23 cellular contexts compared by ENCODE assay signal in genomic region chr15:70053006-70053702, GRCh38. TPM values are rescaled to one million over a fixed set of nuclear protein-coding genes. Genes with fewer than 3 reads are reported as not detected.
A peak's percentile ranks its signal among the peaks of the same experiment; 100 is the strongest.
DNase-seq lines count a peak whose midpoint lies in the region; ATAC-seq, FAIRE-seq and TF ChIP-seq lines count a peak whose summit lies in the region.
"Had no signal": no experiment of that assay in that cellular context is flagged by ENCODE, and none has a peak within 500 bp of the region (broad histone marks: within the 10 kb centered on the region; RNA-seq: fewer than 3 reads in every experiment).

No MANE protein-coding gene starts in this region.

- no peak for TF ChIP-seq RAD21 in K562 (CRISPR knock-in tag; conservative IDR thresholded peaks at IDR 0.05 in 1 of 2, IDR thresholded peaks at IDR 0.05 in 1 of 2)

- H3K27ac ChIP-seq in K562 (ENCODE audit: extremely low read depth, low read depth, low read length) = no peak overlapping the region
- no peak overlapping the region for H3K27ac ChIP-seq in substantia nigra (ENCODE audit: low read depth, low read length, poor library complexity, severe bottlenecking)
- H3K27ac ChIP-seq in SJCRH30 = no peak overlapping the region
- H3K27ac ChIP-seq: BLaER1, epithelial cell of prostate, heart left ventricle, parathyroid adenoma had no signal

- DNase-seq in activated naive CD4-positive, alpha-beta T cell treated with anti-CD3 and anti-CD28 coated beads, Interleukin-2, amount 10 ng/mL, durations not matched to agents 7 days and 5 days = peak; percentile 11
- DNase-seq in activated naive CD4-positive, alpha-beta T cell treated with anti-CD3 and anti-CD28 coated beads, Interleukin-2, amount 50 U/mL, for 16 hours = no peak
- DNase-seq in K562 (ENCODE audit: extremely low read depth in 1 of 4, low spot score in 3 of 4) (peak in 1 of 4 experiments; percentile 11), midbrain (lab: John Stamatoyannopoulos, UW) (peak; percentile 66), substantia nigra (lab: John Stamatoyannopoulos, UW) (peak in 28 of 49 donors; percentile 8 to 76 (median 40)), epidermal melanocyte (ENCODE audit: insufficient read length, low spot score) (no peak), SJCRH30 (no peak)
- DNase-seq: COR-L47, GF-D8, HFFc6, left colon, MV-4-11, NCI-H2171 treated with DMSO at 0.1 percent for 48 hours, NCI-H526 treated with DMSO at 0.1 percent for 48 hours had no signal

- no peaks in the 10 kb centered on the region for H3K4me1 Mint-ChIP-seq in activated naive CD4-positive, alpha-beta T cell treated with anti-CD3 and anti-CD28 coated beads, Interleukin-2, amount 10 ng/mL, durations not matched to agents 7 days and 5 days

- in situ Hi-C loops in K562 (cut with MboI) = no loop called here

- H3K4me3 ChIP-seq in K562 = no peak overlapping the region
- H3K4me3 ChIP-seq in SJCRH30 = no peak overlapping the region
- H3K4me3 ChIP-seq: BLaER1, heart left ventricle had no signal

- H3K4me3 Mint-ChIP-seq in activated naive CD4-positive, alpha-beta T cell treated with anti-CD3 and anti-CD28 coated beads, Interleukin-2, amount 10 ng/mL, durations not matched to agents 7 days and 5 days = no peak overlapping the region
- H3K4me3 Mint-ChIP-seq: HFFc6; mesothelial cell of epicardium; natural killer cell treated with Interleukin-12 subunit alpha and Interleukin-12 subunit beta and Interleukin-15 and Interleukin-18, amount 100 ng/mL, for 72 hours had no signal

- no peak overlapping the region for H3K27ac Mint-ChIP-seq in activated naive CD4-positive, alpha-beta T cell treated with anti-CD3 and anti-CD28 coated beads, Interleukin-2, amount 10 ng/mL, durations not matched to agents 7 days and 5 days
- H3K27ac Mint-ChIP-seq: HFFc6; natural killer cell treated with Interleukin-12 subunit alpha and Interleukin-12 subunit beta and Interleukin-15 and Interleukin-18, amount 100 ng/mL, for 72 hours had no signal

- H3K79me2 ChIP-seq in K562 (ENCODE audit: control insufficient read depth, insufficient read depth, low read length) = no peaks in the 10 kb centered on the region
- H3K79me2 ChIP-seq: parathyroid adenoma had no signal

- no peak overlapping the region for H3K4me2 ChIP-seq in K562 (ENCODE audit: insufficient read depth, low read length)
- H3K4me2 ChIP-seq: BLaER1 had no signal

- POLR2A ChIA-PET in K562 (lab: Yijun Ruan, JAX) = interaction anchor here (1.4 kb wide), 1 partner anchor 14 kb away, joined by 3 read pairs; no protein-coding TSS in a partner anchor

- no peaks in the 10 kb centered on the region for H3K27me3 Mint-ChIP-seq in activated naive CD4-positive, alpha-beta T cell treated with anti-CD3 and anti-CD28 coated beads, Interleukin-2, amount 10 ng/mL, durations not matched to agents 7 days and 5 days
- H3K27me3 Mint-ChIP-seq: natural killer cell treated with Interleukin-12 subunit alpha and Interleukin-12 subunit beta and Interleukin-15 and Interleukin-18, amount 100 ng/mL, for 72 hours had no signal

- ATAC-seq in K562 (no peak), HG03039 (IDR thresholded peaks at IDR 0.05; ENCODE audit: unreplicated experiment) (no peak)
- ATAC-seq: heart left ventricle; left colon; natural killer cell treated with Interleukin-12 subunit alpha and Interleukin-12 subunit beta and Interleukin-15 and Interleukin-18, amount 100 ng/mL, for 72 hours had no signal

- H3K9me3 ChIP-seq in K562 (replicated peaks; ENCODE audit: control insufficient read depth, insufficient read depth, low read depth, low read length) = no peaks in the 10 kb centered on the region
- no peaks in the 10 kb centered on the region for H3K9me3 ChIP-seq in SJCRH30 (replicated peaks)
- H3K9me3 ChIP-seq: BLaER1, heart left ventricle had no signal

- H3K4me1 ChIP-seq in K562 (replicated peaks in 1 of 2; ENCODE audit: control insufficient read depth in 2 of 2, insufficient read depth in 2 of 2, low read length in 2 of 2) = peaks cover 0 to 6% of the 10 kb centered on the region in 2 experiments; a peak in 2 of 5 replicates
- H3K4me1 ChIP-seq in SJCRH30 = no peaks in the 10 kb centered on the region; the same call in 1 of the 2 replicates
- H3K4me1 ChIP-seq: BLaER1 had no signal

- H3K9me3 Mint-ChIP-seq in activated naive CD4-positive, alpha-beta T cell treated with anti-CD3 and anti-CD28 coated beads, Interleukin-2, amount 10 ng/mL, durations not matched to agents 7 days and 5 days = no peaks in the 10 kb centered on the region
- H3K9me3 Mint-ChIP-seq: HFFc6; mesothelial cell of epicardium; natural killer cell treated with Interleukin-12 subunit alpha and Interleukin-12 subunit beta and Interleukin-15 and Interleukin-18, amount 100 ng/mL, for 72 hours had no signal

- H3K36me3 ChIP-seq in K562 (ENCODE audit: control insufficient read depth, insufficient read depth, low read length) = peaks cover 92% of the 10 kb centered on the region; the same call in 2 of the 3 replicates
- peaks cover 65% of the 10 kb centered on the region for H3K36me3 ChIP-seq in SJCRH30
- H3K36me3 ChIP-seq: BLaER1 had no signal

- H3K36me3 Mint-ChIP-seq in activated naive CD4-positive, alpha-beta T cell treated with anti-CD3 and anti-CD28 coated beads, Interleukin-2, amount 10 ng/mL, durations not matched to agents 7 days and 5 days = peaks cover 53% of the 10 kb centered on the region

- no peak for FAIRE-seq in K562 (lab: Jason Lieb, UNC)
- FAIRE-seq: HTR-8/SVneo, RCC 7860 had no signal

- H3K27me3 ChIP-seq in K562 (ENCODE audit: control insufficient read depth in 2 of 2, insufficient read depth in 2 of 2, low read length in 2 of 2) (no peaks in the 10 kb centered on the region), SJCRH30 (no peaks in the 10 kb centered on the region)
- H3K27me3 ChIP-seq: BLaER1, heart left ventricle had no signal

- CTCF ChIA-PET in activated naive CD4-positive, alpha-beta T cell treated with anti-CD3 and anti-CD28 coated beads, Interleukin-2, amount 10 ng/mL, durations not matched to agents 7 days and 5 days (lab: Charles Lee) = no interaction called here
- CTCF ChIA-PET in K562 (lab: Yijun Ruan, JAX; ENCODE audit: low intra/inter-chr PET ratio) = no interaction called here

- intact Hi-C loops in K562 (cut with micrococcal nuclease) = no loop called here

- TF ChIP-seq EP300 in K562 (IDR thresholded peaks at IDR 0.05; ENCODE audit: low read length) = no peak

- peak overlapping the region in 1 of 2 experiments; percentile 36; a peak in 1 of 4 replicates for H3K9ac ChIP-seq in K562 (ENCODE audit: insufficient read depth in 1 of 2, low read depth in 2 of 2, low read length in 2 of 2)
- H3K9ac ChIP-seq: BLaER1, parathyroid adenoma had no signal

- no peaks in the 10 kb centered on the region for H4K20me1 ChIP-seq in K562 (replicated peaks; ENCODE audit: control insufficient read depth, insufficient read depth, low read length)
- H4K20me1 ChIP-seq: BLaER1 had no signal

- H2AFZ ChIP-seq in K562 (ENCODE audit: low read depth, low read length) = no peak overlapping the region
- H2AFZ ChIP-seq: parathyroid adenoma had no signal

- WGBS in K562 (ENCODE audit: insufficient coverage, low coverage, missing lambda C conversion rate) = 85% methylated on average over 12 of the region's 14 CpGs

- no peaks in the 10 kb centered on the region for H3K9me1 ChIP-seq in K562 (ENCODE audit: control insufficient read depth, insufficient read depth, low read length)

- TF ChIP-seq CTCF in K562 (IDR thresholded peaks at IDR 0.05 in 2 of 3, conservative IDR thresholded peaks at IDR 0.05 in 1 of 3; ENCODE audit: insufficient read depth in 2 of 3, low read depth in 1 of 3, low read length in 3 of 3) = no peak

- no peak for TF ChIP-seq POLR2A in K562 (conservative IDR thresholded peaks at IDR 0.05)

- no TSS peak for BruUV-seq in K562 (replicated peaks; lab: Mats Ljungman, UMichigan)

TF ChIP-seq in K562, 482 proteins besides CTCF, POLR2A, EP300 and RAD21:
- TF ChIP-seq POLR2G (IDR thresholded peaks at IDR 0.05; ENCODE audit: low read depth, low read length) = 0 out of 2 replicates have a peak, but pooled peaks have one; percentile 33
- TF ChIP-seq ZFP36 (IDR thresholded peaks at IDR 0.05; ENCODE audit: low read depth, low read length, partially characterized antibody) = peak; percentile 86
- TF ChIP-seq RB1 (IDR thresholded peaks at IDR 0.05; ENCODE audit: low read depth) = no peak

RNA-seq across cellular contexts. Expression of gene TLE3, which starts 44.6 kb away (rescaled TPM):
- total RNA-seq in K562 (2011; cell fraction: chromatin; rRNA removed; ENCODE audit: low replicate concordance) = 47.5 and 98.2 TPM in 2 replicates
- total RNA-seq in K562 (2011; cell fraction: nucleolus; rRNA removed) = 56.7 and 69.2 TPM in 2 replicates
- total RNA-seq in K562 (2011; cell fraction: nucleoplasm; rRNA removed) = 49.1 and 56.6 TPM in 2 replicates
- total RNA-seq in K562 (2014; rRNA removed) (26.9 and 31.6 TPM in 2 replicates), K562 (2014; rRNA removed; fragmentation: Illumina TruSeq; extraction: Trizol) (13.4 and 14.2 TPM in 2 replicates), K562 (2015; rRNA removed; fragmentation: Illumina TruSeq; extraction: Trizol) (14.1 and 14.3 TPM in 2 replicates), K562 (2021) (78.3 and 84.2 TPM in 2 replicates)
- polyA plus RNA-seq in K562 (2011; rRNA removed) (6.4 and 14.8 TPM in 2 replicates), K562 (2014; fragmentation: Illumina TruSeq; extraction: Trizol) (14.4 and 30.2 TPM in 2 replicates), K562 (2014; fragmentation: Nextera tagmentation; extraction: Ambion mirVana) (1 to 10 TPM; 1.5 to 2.3 TPM), K562 (2014; rRNA removed) (21.1 and 25.2 TPM in 2 replicates)
- polyA plus RNA-seq in K562 (2011; cell fraction: cytosol; rRNA removed) = 8.4 and 9.7 TPM in 2 replicates
- polyA plus RNA-seq in K562 (2011; cell fraction: nucleus; rRNA removed) = 34.5 and 47.6 TPM in 2 replicates
- polyA plus RNA-seq in K562 (2012) = 33.7 and 52.9 TPM in 2 replicates
- 32.3 and 47.1 TPM in 2 replicates for polyA minus RNA-seq in K562 (2011; rRNA and poly(A)+ RNA removed)
- polyA minus RNA-seq in K562 (2011; cell fraction: cytosol; rRNA and poly(A)+ RNA removed) = 34.6 and 56.1 TPM in 2 replicates
- 45.1 and 56.8 TPM in 2 replicates for polyA minus RNA-seq in K562 (2011; cell fraction: nucleus; rRNA and poly(A)+ RNA removed)
- total RNA-seq in SJCRH30 (2014; rRNA removed; shearing (Covaris generic)) = 35.7 and 36.9 TPM in 2 replicates

Comparison
In these comparisons a context has a peak if more than half of its experiments do, and no peak if none do; other contexts are left out.
1. DNase-seq: peak in activated naive CD4-positive, alpha-beta T cell treated with anti-CD3 and anti-CD28 coated beads, Interleukin-2, amount 10 ng/mL, durations not matched to agents 7 days and 5 days (single experiment), midbrain (single experiment) and substantia nigra (28 of 49); none in activated naive CD4-positive, alpha-beta T cell treated with anti-CD3 and anti-CD28 coated beads, Interleukin-2, amount 50 U/mL, for 16 hours (single experiment), epidermal melanocyte (single experiment) and SJCRH30 (0 of 2).